ENCODE assay signal across 8 cellular contexts in genomic region chr2:239321596-239322413, GRCh38.
DNase-seq lines count a peak whose midpoint lies in the region; ATAC-seq, FAIRE-seq and TF ChIP-seq lines count a peak whose summit lies in the region.

No MANE protein-coding gene starts in this region.

- no peaks in the 10 kb centered on the region for H3K36me3 ChIP-seq in PC-3 (ENCODE audit: low read depth, low read length)

- intact Hi-C loops in left colon (cut with DNase I, micrococcal nuclease) (no loop called here), PC-3 (cut with micrococcal nuclease) (no loop called here)

- CTCF ChIA-PET in PC-3 (lab: Charles Lee): no interaction called here

- H3K9me3 ChIP-seq in PC-3 (ENCODE audit: low read length): no peaks in the 10 kb centered on the region

- no peak for TF ChIP-seq CTCF in PC-3 (conservative IDR thresholded peaks at IDR 0.05; ENCODE audit: low read depth, low read length)

- DNase-seq in NAMALWA (ENCODE audit: low spot score) (peak; percentile 16), left colon (peak; percentile 4 to 15), PC-3 (no peak), putamen (ENCODE audit: low spot score) (no peak), frontal cortex (ENCODE audit: low spot score in 2 of 2) (no peak)
- peak; percentile 65 for DNase-seq in activated CD8-positive, alpha-beta memory T cell treated with anti-CD3 and anti-CD28 coated beads, Interleukin-2, amount 50 U/mL, for 4 hours
- peak; percentile 74 for DNase-seq in stimulated activated CD8-positive, alpha-beta memory T cell treated with anti-CD3 and anti-CD28 coated beads, Interleukin-4, amount 100 ng/mL, for 48 hours

- H3K9me2 ChIP-seq in PC-3 (replicated peaks; ENCODE audit: low read length): no peaks in the 10 kb centered on the region

- H3K79me2 ChIP-seq in PC-3 (ENCODE audit: low read length): peaks cover 13% of the 10 kb centered on the region

- no peak for FAIRE-seq in frontal cortex (lab: Jason Lieb, UNC)

- H3K27ac ChIP-seq in PC-3 (ENCODE audit: low read length): no peak overlapping the region

- H3K27me3 ChIP-seq in PC-3 (ENCODE audit: low read length): no peaks in the 10 kb centered on the region

- POLR2A ChIA-PET in PC-3 (lab: Charles Lee; ENCODE audit: unreplicated experiment): no interaction called here

- no peak overlapping the region for H3K4me3 ChIP-seq in PC-3 (ENCODE audit: low read length)

- no peaks in the 10 kb centered on the region; the same call in 1 of the 2 replicates for H4K20me1 ChIP-seq in PC-3 (ENCODE audit: low read length)

- peaks cover 9% of the 10 kb centered on the region for H3K4me1 ChIP-seq in PC-3 (ENCODE audit: insufficient read depth, low read length)

- H3K4me2 ChIP-seq in PC-3 (ENCODE audit: low read length): no peak overlapping the region

- H3K9ac ChIP-seq in PC-3 (ENCODE audit: low read length): no peak overlapping the region

- H2AFZ ChIP-seq in PC-3 (ENCODE audit: low read length): no peak overlapping the region

- ATAC-seq in left colon (no peak), PC-3 (no peak), GM19463 (IDR thresholded peaks at IDR 0.05; ENCODE audit: unreplicated experiment) (no peak)

- no TSS peak for BruUV-seq in PC-3 (replicated peaks; lab: Mats Ljungman, UMichigan)

- H3F3A ChIP-seq in PC-3 (ENCODE audit: low read length, unreplicated experiment): no peaks in the 10 kb centered on the region

Comparison
In these comparisons a context has a peak if more than half of its experiments do, and no peak if none do; other contexts are left out.
1. DNase-seq: peak in NAMALWA (single experiment), activated CD8-positive, alpha-beta memory T cell treated with anti-CD3 and anti-CD28 coated beads, Interleukin-2, amount 50 U/mL, for 4 hours (single experiment), left colon (2 of 2) and stimulated activated CD8-positive, alpha-beta memory T cell treated with anti-CD3 and anti-CD28 coated beads, Interleukin-4, amount 100 ng/mL, for 48 hours (single experiment); none in PC-3 (single experiment), putamen (single experiment) and frontal cortex (0 of 2).